In genomic region chr21:44911066-44911383, GRCh38 we compare ENCODE assay signal across 9 cellular contexts. TPM values are rescaled to one million over a fixed set of nuclear protein-coding genes. Genes with fewer than 3 reads are reported as not detected.
DNase-seq lines count a peak whose midpoint lies in the region; ATAC-seq, FAIRE-seq and TF ChIP-seq lines count a peak whose summit lies in the region.
"Had no signal": no experiment of that assay in that cellular context is flagged by ENCODE, and none has a peak within 500 bp of the region (broad histone marks: within the 10 kb centered on the region; RNA-seq: fewer than 3 reads in every experiment).

No MANE protein-coding gene starts in this region.

- 70% methylated on average over 6 of the region's 10 CpGs for WGBS in HepG2 (ENCODE audit: low lambda C conversion rate)
- WGBS in stomach, 5 donors, result 41 to 59% (median 47%) methylated on average over 10 of the region's 10 CpGs

- H3K79me2 ChIP-seq in HepG2 (ENCODE audit: insufficient read depth, low read length), result no peaks in the 10 kb centered on the region

- H3K9ac ChIP-seq in HepG2 (ENCODE audit: insufficient read depth, low read depth, low read length), result peak overlapping the region; percentile 86

- no peaks in the 10 kb centered on the region for H4K20me1 ChIP-seq in HepG2 (ENCODE audit: insufficient read depth, low read length)

- H3K4me1 ChIP-seq in HepG2 (ENCODE audit: insufficient read depth, low read length), result peaks cover 94% of the 10 kb centered on the region
- H3K4me1 ChIP-seq in stomach, result peaks cover 34 to 77% (median 64%) of the 10 kb centered on the region in 4 donors

- peak overlapping the region; percentile 48 to 89 for H3K4me3 Mint-ChIP-seq in activated T-cell treated with anti-CD3 and anti-CD28 coated beads, Interleukin-2, amount 50 U/mL, for 72 hours

- TF ChIP-seq EP300 in HepG2 (IDR thresholded peaks at IDR 0.05; ENCODE audit: low read depth in 2 of 2, low read length in 2 of 2) (no peak), HepG2 (CRISPR knock-in tag; IDR thresholded peaks at IDR 0.05; ENCODE audit: borderline replicate concordance) (no peak), stomach (IDR thresholded peaks at IDR 0.05) (no peak)

- H3K27ac ChIP-seq in VCaP, result peak overlapping the region; percentile 87
- H3K27ac ChIP-seq in HepG2 (ENCODE audit: extremely low read length, insufficient read depth, low read length), result peak overlapping the region; percentile 94
- peak overlapping the region; percentile 52 to 85 (median 83) for H3K27ac ChIP-seq in stomach

- DNase-seq in activated T-cell treated with anti-CD3 and anti-CD28 coated beads, Interleukin-2, amount 50 U/mL, for 72 hours, result no peak
- no peak for DNase-seq in activated T-cell treated with anti-CD3 and anti-CD28 coated beads, Interleukin-2, amount 50 U/mL, for 1 hour
- DNase-seq in HepG2 (ENCODE audit: low spot score) (no peak), stomach (no peak), NCI-H510A (lab: John Stamatoyannopoulos, UW) (no peak), DMS153 treated with DMSO at 0.1 percent for 48 hours (lab: John Stamatoyannopoulos, UW; ENCODE audit: unreplicated experiment) (no peak)

- intact Hi-C loops in HepG2 (cut with micrococcal nuclease; ENCODE audit: unreplicated experiment) (loop anchor here (5.0 to 10.0 kb wide), 2 partner anchors 66 to 109 kb away; partner anchors contain the start of gene UBE2G2), stomach (cut with DNase I; ENCODE audit: low total_unique reads) (no loop called here)

- peaks cover 8 to 16% of the 10 kb centered on the region in 2 donors for H3K36me3 Mint-ChIP-seq in activated T-cell treated with anti-CD3 and anti-CD28 coated beads, Interleukin-2, amount 50 U/mL, for 72 hours (ENCODE audit: insufficient read depth in 2 of 2)

- no TSS peak for BruUV-seq in HepG2 (replicated peaks; lab: Mats Ljungman, UMichigan)

- H3K27me3 ChIP-seq in HepG2 (ENCODE audit: control insufficient read depth in 1 of 2, insufficient read depth in 2 of 2, low read length in 2 of 2) (no peaks in the 10 kb centered on the region), stomach (no peaks in the 10 kb centered on the region)

- CTCF ChIA-PET in HepG2 (lab: Yijun Ruan, JAX; ENCODE audit: low intra/inter-chr PET ratio, low total read pairs), result interaction anchor here (1.4 to 1.8 kb wide), 2 partner anchors 18 to 111 kb away, joined by 7 to 8 read pairs; no protein-coding TSS in a partner anchor

- H3K27me3 Mint-ChIP-seq in activated T-cell treated with anti-CD3 and anti-CD28 coated beads, Interleukin-2, amount 50 U/mL, for 72 hours (ENCODE audit: low read depth), result no peaks in the 10 kb centered on the region

- TF ChIP-seq POLR2A in HepG2 (IDR thresholded peaks at IDR 0.05; ENCODE audit: insufficient read depth in 1 of 2, low read depth in 2 of 2, low read length in 2 of 2), result no peak
- TF ChIP-seq POLR2A in stomach (IDR thresholded peaks at IDR 0.05), result no peak

- H3K4me3 ChIP-seq in HepG2 (replicated peaks in 1 of 3; ENCODE audit: insufficient read depth in 1 of 3, low read depth in 2 of 3, low read length in 3 of 3) (peak overlapping the region in 1 of 3 experiments; percentile 80; a peak in 1 of 6 replicates), stomach (no peak overlapping the region)

- peak overlapping the region; percentile 100 for H3K4me2 ChIP-seq in HepG2 (ENCODE audit: low read depth, low read length)

- no peaks in the 10 kb centered on the region for H3K9me3 Mint-ChIP-seq in activated T-cell treated with anti-CD3 and anti-CD28 coated beads, Interleukin-2, amount 50 U/mL, for 72 hours

- H3K36me3 ChIP-seq in HepG2 (replicated peaks in 1 of 2; ENCODE audit: control insufficient read depth in 1 of 2, insufficient read depth in 2 of 2, low read length in 2 of 2), result no peaks in the 10 kb centered on the region
- peaks cover 0 to 5% (median 0%) of the 10 kb centered on the region in 4 donors for H3K36me3 ChIP-seq in stomach

- no peak overlapping the region for H2AFZ ChIP-seq in HepG2 (ENCODE audit: low read length)

- no peak for ATAC-seq in activated T-cell treated with anti-CD3 and anti-CD28 coated beads, Interleukin-2, amount 50 U/mL, for 72 hours (replicated peaks in 1 of 2)
- ATAC-seq in HepG2, result no peak
- ATAC-seq in GM21786 (IDR thresholded peaks at IDR 0.05; ENCODE audit: unreplicated experiment), result no peak

- H3K9me3 ChIP-seq in HepG2 (ENCODE audit: low read length) (no peaks in the 10 kb centered on the region), stomach (no peaks in the 10 kb centered on the region)
- H3K9me3 ChIP-seq: heart right ventricle had no signal

- POLR2A ChIA-PET in HepG2 (lab: Yijun Ruan, JAX), result interaction anchor here (3.5 to 5.8 kb wide), 2 partner anchors 33 to 38 kb away, joined by 38 to 50 read pairs; partner anchors contain the start of gene PTTG1IP

- peak overlapping the region; percentile 14 for H3K27ac Mint-ChIP-seq in activated T-cell treated with anti-CD3 and anti-CD28 coated beads, Interleukin-2, amount 50 U/mL, for 72 hours

- in situ Hi-C loops in HepG2 (cut with HindIII; ENCODE audit: extremely low pct_ligation_motif_present, low pct_unique_long_range_greater_than_20kb), result loop anchor here (5.0 kb wide), 2 partner anchors 64 to 109 kb away; partner anchors contain the start of gene UBE2G2

- peaks cover 68% of the 10 kb centered on the region for H3K4me1 Mint-ChIP-seq in activated T-cell treated with anti-CD3 and anti-CD28 coated beads, Interleukin-2, amount 50 U/mL, for 72 hours (ENCODE audit: low read depth)

- FAIRE-seq in HepG2 (lab: Jason Lieb, UNC), result peak; percentile 66

- TF ChIP-seq CTCF in VCaP (conservative IDR thresholded peaks at IDR 0.05) (no peak), HepG2 (CRISPR knock-in tag; IDR thresholded peaks at IDR 0.05) (no peak), stomach (IDR thresholded peaks at IDR 0.05) (no peak)

- no peak for TF ChIP-seq RAD21 in HepG2 (CRISPR knock-in tag; IDR thresholded peaks at IDR 0.05)

RNA-seq across cellular contexts. Expression of gene ITGB2, which starts 9.7 kb away (rescaled TPM):
- total RNA-seq in activated T-cell treated with anti-CD3 and anti-CD28 coated beads, Interleukin-2, amount 50 U/mL, for 72 hours, result 100 to 1,000 TPM; 248 to 287 TPM
- total RNA-seq in HepG2 (2016; rRNA removed; fragmentation: Illumina TruSeq; extraction: Trizol) (1.6 and 4.2 TPM in 2 replicates), stomach (10 to 100 TPM in 3 of 5 donors, 1 to 10 TPM in 2; 3.5 to 72.2 (median 14.2) TPM)
- total RNA-seq in HepG2 (2016; cell fraction: cytosol; rRNA removed; fragmentation: Illumina TruSeq; extraction: Trizol; ENCODE audit: low read depth), result 0.71 and 0.91 TPM in 2 replicates
- total RNA-seq in HepG2 (2016; cell fraction: insoluble cytoplasmic fraction; rRNA removed; fragmentation: Illumina TruSeq; extraction: Trizol), result 2.3 and 3.5 TPM in 2 replicates
- total RNA-seq in HepG2 (2016; cell fraction: membrane; rRNA removed; fragmentation: Illumina TruSeq; extraction: Trizol), result 1.2 and 1.9 TPM in 2 replicates
- total RNA-seq in HepG2 (2016; cell fraction: nucleus; rRNA removed; fragmentation: Illumina TruSeq; extraction: Trizol), result 6.5 and 6.6 TPM in 2 replicates
- polyA plus RNA-seq in HepG2 (2011; rRNA removed) (18.0 and 26.4 TPM in 2 replicates), stomach (10 to 100 TPM in 2 of 3 donors, 1 to 10 TPM in 1; 6.7 to 25.3 (median 24.1) TPM)
- 22.3 and 25.2 TPM in 2 replicates for polyA plus RNA-seq in HepG2 (2011; cell fraction: cytosol; rRNA removed)
- polyA plus RNA-seq in HepG2 (2011; cell fraction: nucleus; rRNA removed), result 63.6 and 64.3 TPM in 2 replicates
- polyA plus RNA-seq in HepG2 (2012), result 28.1 and 37.9 TPM in 2 replicates
- polyA plus RNA-seq in HepG2 (2016; cell fraction: cytosol; fragmentation: Illumina TruSeq; extraction: Trizol; ENCODE audit: low read depth), result 0.53 and 1.0 TPM in 2 replicates
- 2.2 and 2.5 TPM in 2 replicates for polyA plus RNA-seq in HepG2 (2016; cell fraction: insoluble cytoplasmic fraction; fragmentation: Illumina TruSeq; extraction: Trizol; ENCODE audit: low read depth)
- polyA plus RNA-seq in HepG2 (2016; cell fraction: membrane; fragmentation: Illumina TruSeq; extraction: Trizol; ENCODE audit: low read depth), result 1.3 and 1.5 TPM in 2 replicates
- 5.9 and 7.0 TPM in 2 replicates for polyA plus RNA-seq in HepG2 (2016; cell fraction: nucleus; fragmentation: Illumina TruSeq; extraction: Trizol; ENCODE audit: insufficient read depth, low read depth)
- 1.4 and 26.8 TPM in 2 replicates for polyA minus RNA-seq in HepG2 (2011; rRNA and poly(A)+ RNA removed; ENCODE audit: low replicate concordance)
- 11.9 and 12.6 TPM in 2 replicates for polyA minus RNA-seq in HepG2 (2011; cell fraction: cytosol; rRNA and poly(A)+ RNA removed)
- polyA minus RNA-seq in HepG2 (2011; cell fraction: nucleus; rRNA and poly(A)+ RNA removed), result 10.0 and 14.7 TPM in 2 replicates

RNA-seq across cellular contexts. Expression of gene SLX9, which starts 28.8 kb away (rescaled TPM):
- total RNA-seq in activated T-cell treated with anti-CD3 and anti-CD28 coated beads, Interleukin-2, amount 50 U/mL, for 72 hours, result 10 to 100 TPM; 38.7 to 48.9 TPM
- total RNA-seq in HepG2 (2016; rRNA removed; fragmentation: Illumina TruSeq; extraction: Trizol), result 47.1 and 51.5 TPM in 2 replicates
- total RNA-seq in HepG2 (2016; cell fraction: cytosol; rRNA removed; fragmentation: Illumina TruSeq; extraction: Trizol; ENCODE audit: low read depth), result 43.4 and 50.9 TPM in 2 replicates
- 51.9 and 55.4 TPM in 2 replicates for total RNA-seq in HepG2 (2016; cell fraction: insoluble cytoplasmic fraction; rRNA removed; fragmentation: Illumina TruSeq; extraction: Trizol)
- 31.2 and 37.8 TPM in 2 replicates for total RNA-seq in HepG2 (2016; cell fraction: membrane; rRNA removed; fragmentation: Illumina TruSeq; extraction: Trizol)
- 17.3 and 20.5 TPM in 2 replicates for total RNA-seq in HepG2 (2016; cell fraction: nucleus; rRNA removed; fragmentation: Illumina TruSeq; extraction: Trizol)
- 21.0 and 22.6 TPM in 2 replicates for polyA plus RNA-seq in HepG2 (2011; rRNA removed)
- 32.4 and 47.0 TPM in 2 replicates for polyA plus RNA-seq in HepG2 (2011; cell fraction: cytosol; rRNA removed)
- polyA plus RNA-seq in HepG2 (2011; cell fraction: nucleus; rRNA removed), result 22.9 and 26.2 TPM in 2 replicates
- 22.9 TPM in 2 replicates for polyA plus RNA-seq in HepG2 (2012)
- polyA plus RNA-seq in HepG2 (2016; cell fraction: cytosol; fragmentation: Illumina TruSeq; extraction: Trizol; ENCODE audit: low read depth), result 43.3 and 45.1 TPM in 2 replicates
- polyA plus RNA-seq in HepG2 (2016; cell fraction: insoluble cytoplasmic fraction; fragmentation: Illumina TruSeq; extraction: Trizol; ENCODE audit: low read depth), result 53.9 and 57.5 TPM in 2 replicates
- 27.6 and 29.8 TPM in 2 replicates for polyA plus RNA-seq in HepG2 (2016; cell fraction: membrane; fragmentation: Illumina TruSeq; extraction: Trizol; ENCODE audit: low read depth)
- 35.4 and 41.4 TPM in 2 replicates for polyA plus RNA-seq in HepG2 (2016; cell fraction: nucleus; fragmentation: Illumina TruSeq; extraction: Trizol; ENCODE audit: insufficient read depth, low read depth)
- 14.1 and 17.2 TPM in 2 replicates for polyA minus RNA-seq in HepG2 (2011; rRNA and poly(A)+ RNA removed; ENCODE audit: low replicate concordance)
- polyA minus RNA-seq in HepG2 (2011; cell fraction: cytosol; rRNA and poly(A)+ RNA removed), result 15.8 and 22.1 TPM in 2 replicates
- 5.8 and 8.6 TPM in 2 replicates for polyA minus RNA-seq in HepG2 (2011; cell fraction: nucleus; rRNA and poly(A)+ RNA removed)
- 10 to 100 TPM in 3 of 5 donors, 1 to 10 TPM in 2; 5.4 to 83.4 (median 13.4) TPM for total RNA-seq in stomach
- polyA plus RNA-seq in stomach, result 10 to 100 TPM; 19.9 to 37.0 (median 24.4) TPM

RNA-seq across cellular contexts. Expression of gene PTTG1IP, which starts 37.5 kb away (rescaled TPM):
- 10 to 100 TPM; 63.9 to 70.5 TPM for total RNA-seq in activated T-cell treated with anti-CD3 and anti-CD28 coated beads, Interleukin-2, amount 50 U/mL, for 72 hours
- total RNA-seq in HepG2 (2016; rRNA removed; fragmentation: Illumina TruSeq; extraction: Trizol) (89.4 and 161 TPM in 2 replicates), stomach (100 to 1,000 TPM in 4 of 5 donors, 10 to 100 TPM in 1; 85.7 to 253 (median 164) TPM)
- 42.7 and 52.7 TPM in 2 replicates for total RNA-seq in HepG2 (2016; cell fraction: cytosol; rRNA removed; fragmentation: Illumina TruSeq; extraction: Trizol; ENCODE audit: low read depth)
- 93.0 and 159 TPM in 2 replicates for total RNA-seq in HepG2 (2016; cell fraction: insoluble cytoplasmic fraction; rRNA removed; fragmentation: Illumina TruSeq; extraction: Trizol)
- total RNA-seq in HepG2 (2016; cell fraction: membrane; rRNA removed; fragmentation: Illumina TruSeq; extraction: Trizol), result 72.6 and 73.1 TPM in 2 replicates
- total RNA-seq in HepG2 (2016; cell fraction: nucleus; rRNA removed; fragmentation: Illumina TruSeq; extraction: Trizol), result 137 and 161 TPM in 2 replicates
- polyA plus RNA-seq in HepG2 (2011; rRNA removed) (700 and 734 TPM in 2 replicates), stomach (10 to 100 TPM; 61.3 to 96.3 (median 75.8) TPM)
- 548 and 662 TPM in 2 replicates for polyA plus RNA-seq in HepG2 (2011; cell fraction: cytosol; rRNA removed)
- 529 and 555 TPM in 2 replicates for polyA plus RNA-seq in HepG2 (2011; cell fraction: nucleus; rRNA removed)
- 435 and 453 TPM in 2 replicates for polyA plus RNA-seq in HepG2 (2012)
- polyA plus RNA-seq in HepG2 (2016; cell fraction: cytosol; fragmentation: Illumina TruSeq; extraction: Trizol; ENCODE audit: low read depth), result 22.2 and 24.3 TPM in 2 replicates
- 90.0 and 95.3 TPM in 2 replicates for polyA plus RNA-seq in HepG2 (2016; cell fraction: insoluble cytoplasmic fraction; fragmentation: Illumina TruSeq; extraction: Trizol; ENCODE audit: low read depth)
- polyA plus RNA-seq in HepG2 (2016; cell fraction: membrane; fragmentation: Illumina TruSeq; extraction: Trizol; ENCODE audit: low read depth), result 47.9 and 49.9 TPM in 2 replicates
- polyA plus RNA-seq in HepG2 (2016; cell fraction: nucleus; fragmentation: Illumina TruSeq; extraction: Trizol; ENCODE audit: insufficient read depth, low read depth), result 267 and 281 TPM in 2 replicates
- polyA minus RNA-seq in HepG2 (2011; rRNA and poly(A)+ RNA removed; ENCODE audit: low replicate concordance), result 110 and 581 TPM in 2 replicates
- polyA minus RNA-seq in HepG2 (2011; cell fraction: cytosol; rRNA and poly(A)+ RNA removed), result 491 and 595 TPM in 2 replicates
- 203 and 242 TPM in 2 replicates for polyA minus RNA-seq in HepG2 (2011; cell fraction: nucleus; rRNA and poly(A)+ RNA removed)
